In the genomic region with DNA sequence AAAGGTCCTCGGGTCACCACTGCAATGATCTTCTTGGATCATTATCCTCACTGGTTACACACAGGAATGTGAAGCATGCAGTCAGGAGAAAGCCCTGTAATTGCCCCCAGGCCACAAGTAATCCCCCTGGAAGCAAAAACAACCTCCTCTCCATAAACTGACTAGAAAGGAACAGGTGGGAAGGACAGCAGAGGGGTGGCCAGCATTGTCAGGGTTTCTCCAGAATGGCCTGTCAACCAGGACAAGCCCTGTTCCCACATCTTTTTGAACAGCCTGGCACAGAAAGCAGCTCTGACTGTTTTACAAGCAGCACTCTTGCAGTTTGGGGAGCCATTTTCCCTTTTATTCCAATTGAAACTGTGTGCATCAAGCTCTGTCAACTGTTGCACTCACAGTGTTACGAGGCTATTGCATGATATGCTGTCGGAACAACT, we compare ENCODE assay signal across 12 cellular contexts. TPM values are rescaled to one million over a fixed set of nuclear protein-coding genes. Genes with fewer than 3 reads are reported as not detected.
DNase-seq lines count a peak whose midpoint lies in the region; ATAC-seq and TF ChIP-seq lines count a peak whose summit lies in the region.
"Had no signal": no experiment of that assay in that cellular context is flagged by ENCODE, and none has a peak within 500 bp of the region (broad histone marks: within the 10 kb centered on the region; RNA-seq: fewer than 3 reads in every experiment).

No MANE protein-coding gene starts in this region.

- no peaks in the 10 kb centered on the region for H3K9me3 Mint-ChIP-seq in natural killer cell treated with Interleukin-12 subunit alpha and Interleukin-12 subunit beta and Interleukin-15 and Interleukin-18, amount 100 ng/mL, for 72 hours
- H3K9me3 Mint-ChIP-seq: CD8-positive, alpha-beta T cell; stimulated activated memory B cell treated with anti-CD40 and anti-IgM and Interleukin-4, amounts not matched to agents 10 μg/mL and 1 μg/mL and 100 μg/mL, for 72 hours had no signal

- no peaks in the 10 kb centered on the region for H3K27me3 Mint-ChIP-seq in natural killer cell treated with Interleukin-12 subunit alpha and Interleukin-12 subunit beta and Interleukin-15 and Interleukin-18, amount 100 ng/mL, for 72 hours
- H3K27me3 Mint-ChIP-seq: stimulated activated memory B cell treated with anti-CD40 and anti-IgM and Interleukin-4, amounts not matched to agents 10 μg/mL and 1 μg/mL and 100 μg/mL, for 72 hours had no signal

- H3K9ac ChIP-seq in skeletal muscle tissue (ENCODE audit: low read depth in 1 of 3, low read length in 3 of 3) = peak overlapping the region; percentile 54 to 87 (median 69)

- H3K27me3 ChIP-seq in skeletal muscle tissue (ENCODE audit: control insufficient read depth in 3 of 3, insufficient read depth in 3 of 3, low read length in 3 of 3) = no peaks in the 10 kb centered on the region
- H3K27me3 ChIP-seq: brain microvascular endothelial cell had no signal

- no peaks in the 10 kb centered on the region for H3K36me3 ChIP-seq in skeletal muscle tissue (ENCODE audit: control insufficient read depth in 3 of 3, insufficient read depth in 3 of 3, low read length in 3 of 3)
- H3K36me3 ChIP-seq: brain microvascular endothelial cell, lower lobe of right lung had no signal

- CTCF ChIA-PET in HEK293T (lab: Yijun Ruan, JAX) = interaction anchor here (0.7 to 1.0 kb wide), 2 partner anchors 11 to 802 kb away, joined by 3 to 4 read pairs; no protein-coding TSS in a partner anchor

- H3K4me1 Mint-ChIP-seq in natural killer cell treated with Interleukin-12 subunit alpha and Interleukin-12 subunit beta and Interleukin-15 and Interleukin-18, amount 100 ng/mL, for 72 hours (ENCODE audit: low read depth in 2 of 2) = peaks cover under 1 to 8% of the 10 kb centered on the region in 2 donors

- peak overlapping the region; percentile 87 for H3K27ac ChIP-seq in skeletal muscle tissue (ENCODE audit: low read depth, low read length)
- H3K27ac ChIP-seq: brain microvascular endothelial cell, lower lobe of right lung had no signal

- H3K36me3 Mint-ChIP-seq in natural killer cell treated with Interleukin-12 subunit alpha and Interleukin-12 subunit beta and Interleukin-15 and Interleukin-18, amount 100 ng/mL, for 72 hours = no peaks in the 10 kb centered on the region
- H3K36me3 Mint-ChIP-seq: CD8-positive, alpha-beta T cell had no signal

- no peak for ATAC-seq in natural killer cell treated with Interleukin-12 subunit alpha and Interleukin-12 subunit beta and Interleukin-15 and Interleukin-18, amount 100 ng/mL, for 72 hours
- no peak for ATAC-seq in HG03342 (IDR thresholded peaks at IDR 0.05; ENCODE audit: unreplicated experiment)
- ATAC-seq: CD8-positive, alpha-beta T cell; lower lobe of right lung; stimulated activated memory B cell treated with anti-CD40 and anti-IgM and Interleukin-4, amounts not matched to agents 10 μg/mL and 1 μg/mL and 100 μg/mL, for 72 hours had no signal

- H3K27ac Mint-ChIP-seq in natural killer cell treated with Interleukin-12 subunit alpha and Interleukin-12 subunit beta and Interleukin-15 and Interleukin-18, amount 100 ng/mL, for 72 hours = no peak overlapping the region
- H3K27ac Mint-ChIP-seq: CD8-positive, alpha-beta T cell; stimulated activated memory B cell treated with anti-CD40 and anti-IgM and Interleukin-4, amounts not matched to agents 10 μg/mL and 1 μg/mL and 100 μg/mL, for 72 hours had no signal

- peaks cover 36 to 47% (median 46%) of the 10 kb centered on the region in 3 donors for H3K4me1 ChIP-seq in skeletal muscle tissue (ENCODE audit: control insufficient read depth in 3 of 3, insufficient read depth in 3 of 3, low read length in 3 of 3)

- POLR2A ChIA-PET in HEK293T (lab: Yijun Ruan, JAX) = no interaction called here

- DNase-seq in HEK293T (ENCODE audit: extremely low spot score) (peak; percentile 34), astrocyte of the hippocampus (ENCODE audit: low read depth, low spot score) (peak; percentile 71), medulla oblongata (ENCODE audit: extremely low spot score) (peak; percentile 70), NCI-H2171 (lab: John Stamatoyannopoulos, UW) (no peak), HuH-7.5 (ENCODE audit: low spot score) (no peak)
- no peak for DNase-seq in natural killer cell treated with Interleukin-12 subunit alpha and Interleukin-12 subunit beta and Interleukin-15 and Interleukin-18, amount 100 ng/mL, for 72 hours (ENCODE audit: low spot score)
- DNase-seq: brain microvascular endothelial cell; CD8-positive, alpha-beta T cell; lower lobe of right lung had no signal

- peak overlapping the region; percentile 32 to 65 (median 41) for H3K4me3 ChIP-seq in skeletal muscle tissue (ENCODE audit: low read length in 3 of 3)

- H3K4me3 Mint-ChIP-seq in natural killer cell treated with Interleukin-12 subunit alpha and Interleukin-12 subunit beta and Interleukin-15 and Interleukin-18, amount 100 ng/mL, for 72 hours = no peak overlapping the region
- H3K4me3 Mint-ChIP-seq: CD8-positive, alpha-beta T cell; stimulated activated memory B cell treated with anti-CD40 and anti-IgM and Interleukin-4, amounts not matched to agents 10 μg/mL and 1 μg/mL and 100 μg/mL, for 72 hours had no signal

- H3K9me3 ChIP-seq in skeletal muscle tissue (ENCODE audit: control insufficient read depth in 3 of 3, low read length in 3 of 3) = no peaks in the 10 kb centered on the region
- H3K9me3 ChIP-seq: lower lobe of right lung had no signal

TF ChIP-seq in HEK293T, 16 proteins besides CTCF, POLR2A, EP300 and RAD21:
- TF ChIP-seq CTBP1 (IDR thresholded peaks at IDR 0.05; ENCODE audit: borderline replicate concordance) (0 out of 2 replicates have a peak, but pooled peaks have one; percentile 32), SUZ12 (IDR thresholded peaks at IDR 0.05) (no peak)

RNA-seq across cellular contexts. Expression of a gene that starts 36.1 kb away (rescaled TPM):
- 16.7 TPM for total RNA-seq in skeletal muscle tissue
- total RNA-seq in natural killer cell treated with Interleukin-12 subunit alpha and Interleukin-12 subunit beta and Interleukin-15 and Interleukin-18, amount 100 ng/mL, for 72 hours = 1 to 10 TPM; 1.8 to 3.5 TPM

Comparison
In these comparisons a context has a peak if more than half of its experiments do, and no peak if none do; other contexts are left out.
1. DNase-seq: peak in HEK293T (single experiment), astrocyte of the hippocampus (single experiment) and medulla oblongata (single experiment); none in NCI-H2171 (single experiment), natural killer cell treated with Interleukin-12 subunit alpha and Interleukin-12 subunit beta and Interleukin-15 and Interleukin-18, amount 100 ng/mL, for 72 hours (single experiment) and HuH-7.5 (single experiment).